ENCODE assay signal across 8 cellular contexts in genomic region chr2:27807476-27807875, GRCh38. TPM values are rescaled to one million over a fixed set of nuclear protein-coding genes. Genes with fewer than 3 reads are reported as not detected.
DNase-seq lines count a peak whose midpoint lies in the region; ATAC-seq, FAIRE-seq and TF ChIP-seq lines count a peak whose summit lies in the region.

No MANE protein-coding gene starts in this region.

- peak; percentile 68 for TF ChIP-seq CTCF in AG09309 (IDR thresholded peaks at IDR 0.05; ENCODE audit: control insufficient read depth, insufficient read depth, low read depth, low read length, missing control alignments)
- peak; percentile 50 for TF ChIP-seq CTCF in GM06990 (IDR thresholded peaks at IDR 0.05; ENCODE audit: insufficient read depth, low read length, poor library complexity, severe bottlenecking)
- TF ChIP-seq CTCF in gastroesophageal sphincter (IDR thresholded peaks at IDR 0.05), result peak; percentile 32 to 56 (median 50)
- TF ChIP-seq CTCF in stomach (IDR thresholded peaks at IDR 0.05), result peak in 5 of 7 experiments; percentile 31 to 52 (median 41)

- no peak for FAIRE-seq in H54 (lab: Jason Lieb, UNC)

- ATAC-seq in gastroesophageal sphincter, result no peak
- ATAC-seq in GM19397 (IDR thresholded peaks at IDR 0.05; ENCODE audit: unreplicated experiment), result no peak

- WGBS in gastroesophageal sphincter (ENCODE audit: low coverage in 1 of 2), 2 donors, result 80 to 83% methylated on average over 1 of the region's 4 CpGs
- 48 to 75% (median 55%) methylated on average over 4 of the region's 4 CpGs for WGBS in stomach, 5 donors

- intact Hi-C loops in stomach (cut with DNase I; ENCODE audit: low total_unique reads), result no loop called here

- no peak for DNase-seq in AG09309 (ENCODE audit: low read depth)
- DNase-seq in GM06990 (ENCODE audit: extremely low read depth, insufficient read length), result no peak
- peak; percentile 22 to 39 for DNase-seq in SJCRH30
- DNase-seq in stomach, result peak; percentile 51
- DNase-seq in H54 (ENCODE audit: insufficient read length, low spot score), result no peak
- no peak for DNase-seq in NK-92 (lab: John Stamatoyannopoulos, UW; ENCODE audit: unreplicated experiment)

- H3K4me1 ChIP-seq in SJCRH30 (peaks cover 17% of the 10 kb centered on the region), gastroesophageal sphincter (peaks cover 0 to 19% (median 3%) of the 10 kb centered on the region in 3 donors), stomach (peaks cover 0 to 18% (median 0%) of the 10 kb centered on the region in 4 donors)

- H3K9me3 ChIP-seq in SJCRH30 (replicated peaks) (no peaks in the 10 kb centered on the region; the same call in 1 of the 2 replicates), gastroesophageal sphincter (no peaks in the 10 kb centered on the region), stomach (no peaks in the 10 kb centered on the region)

- TF ChIP-seq POLR2A in gastroesophageal sphincter (IDR thresholded peaks at IDR 0.05) (no peak), stomach (IDR thresholded peaks at IDR 0.05) (no peak), H54 (IDR thresholded peaks at IDR 0.05; ENCODE audit: low read depth, low read length) (no peak)

- H3K4me3 ChIP-seq in AG09309 (ENCODE audit: control insufficient read depth, low read depth, low read length), result no peak overlapping the region
- no peak overlapping the region for H3K4me3 ChIP-seq in GM06990 (replicated peaks; ENCODE audit: low read depth, low read length)
- H3K4me3 ChIP-seq in SJCRH30, result no peak overlapping the region
- no peak overlapping the region for H3K4me3 ChIP-seq in gastroesophageal sphincter
- no peak overlapping the region for H3K4me3 ChIP-seq in stomach

- H3K27ac ChIP-seq in SJCRH30 (no peak overlapping the region), gastroesophageal sphincter (no peak overlapping the region), stomach (no peak overlapping the region)

- TF ChIP-seq EP300 in gastroesophageal sphincter (IDR thresholded peaks at IDR 0.05) (no peak), stomach (IDR thresholded peaks at IDR 0.05) (no peak)

- H3K27me3 ChIP-seq in GM06990 (replicated peaks; ENCODE audit: control insufficient read depth, insufficient read depth, low read length) (no peaks in the 10 kb centered on the region), SJCRH30 (no peaks in the 10 kb centered on the region), gastroesophageal sphincter (no peaks in the 10 kb centered on the region), stomach (no peaks in the 10 kb centered on the region)

- H3K36me3 ChIP-seq in GM06990 (ENCODE audit: control insufficient read depth, insufficient read depth, low read length), result no peaks in the 10 kb centered on the region
- no peaks in the 10 kb centered on the region for H3K36me3 ChIP-seq in SJCRH30
- H3K36me3 ChIP-seq in gastroesophageal sphincter, result no peaks in the 10 kb centered on the region
- no peaks in the 10 kb centered on the region for H3K36me3 ChIP-seq in stomach

RNA-seq across cellular contexts. Expression of gene MRPL33, which starts 36.0 kb away (rescaled TPM):
- total RNA-seq in SJCRH30 (2014; rRNA removed; shearing (Covaris generic)), result 180 and 212 TPM in 2 replicates
- total RNA-seq in gastroesophageal sphincter, result 100 to 1,000 TPM; 216 to 448 (median 360) TPM
- 100 to 1,000 TPM in 2 of 5 donors, 10 to 100 TPM in 2, 1 to 10 TPM in 1; 8.2 to 226 (median 25.5) TPM for total RNA-seq in stomach
- 100 to 1,000 TPM; 149 to 268 (median 193) TPM for polyA plus RNA-seq in stomach

Comparison
In these comparisons a context has a peak if more than half of its experiments do, and no peak if none do; other contexts are left out.
1. DNase-seq: peak in SJCRH30 (2 of 2) and stomach (single experiment); none in AG09309 (single experiment), GM06990 (single experiment), H54 (single experiment) and NK-92 (single experiment).
2. Peak in every context shown above with its lines, with median percentiles within 50 percentile points of each other: CTCF ChIP-seq.